In genomic region chr7:136144182-136144581, GRCh38 we compare ENCODE assay signal across 20 cellular contexts.
DNase-seq lines count a peak whose midpoint lies in the region; ATAC-seq and TF ChIP-seq lines count a peak whose summit lies in the region.
"Had no signal": no experiment of that assay in that cellular context is flagged by ENCODE, and none has a peak within 500 bp of the region (broad histone marks: within the 10 kb centered on the region; RNA-seq: fewer than 3 reads in every experiment).

No MANE protein-coding gene starts in this region.

- DNase-seq in DMS79 treated with DMSO at 0.1 percent for 48 hours (lab: John Stamatoyannopoulos, UW) (peak; percentile 4), DMS79 (lab: John Stamatoyannopoulos, UW) (no peak), left kidney (ENCODE audit: low read depth, low spot score) (peak; percentile 5), omental fat pad (ENCODE audit: low spot score) (no peak), superior temporal gyrus (ENCODE audit: extremely low spot score) (peak; percentile 19), middle frontal gyrus (ENCODE audit: extremely low spot score, low spot score) (no peak)
- DNase-seq: AML-193; CD4-positive, alpha-beta memory T cell; CD8-positive, alpha-beta memory T cell; COR-L47; DMS 273 treated with DMSO at 0.1 percent for 48 hours; DMS153; DMS53; DND-41; EL; GDM1 had no signal

- ATAC-seq in omental fat pad (ENCODE audit: low FRiP score), result peak; percentile 90
- no peak for ATAC-seq in GM19328 (IDR thresholded peaks at IDR 0.05; ENCODE audit: unreplicated experiment)
- no peak for ATAC-seq in HG02840 (IDR thresholded peaks at IDR 0.05; ENCODE audit: low FRiP score, unreplicated experiment)
- ATAC-seq: A549, GM12878 had no signal

- TF ChIP-seq CTCF in omental fat pad (IDR thresholded peaks at IDR 0.05), result no peak

Comparison
In these comparisons a context has a peak if more than half of its experiments do, and no peak if none do; other contexts are left out.
1. DNase-seq: peak in DMS79 treated with DMSO at 0.1 percent for 48 hours (single experiment), left kidney (single experiment) and superior temporal gyrus (single experiment); none in DMS79 (single experiment), omental fat pad (single experiment) and middle frontal gyrus (single experiment).